ENCODE assay signal across 8 cellular contexts in genomic region chrX:53321216-53321942, GRCh38. TPM values are rescaled to one million over a fixed set of nuclear protein-coding genes. Genes with fewer than 3 reads are reported as not detected.
A peak's percentile ranks its signal among the peaks of the same experiment; 100 is the strongest.
DNase-seq lines count a peak whose midpoint lies in the region; ATAC-seq and TF ChIP-seq lines count a peak whose summit lies in the region.

No MANE protein-coding gene starts in this region.

- peak overlapping the region; percentile 29 for H3K4me3 ChIP-seq in SJSA1
- H3K4me3 ChIP-seq in neural cell (ENCODE audit: low read length): peak overlapping the region; percentile 88

- peak overlapping the region; percentile 61 for H3K9ac ChIP-seq in neural cell (ENCODE audit: low read length)

- TF ChIP-seq CTCF in neural cell (IDR thresholded peaks at IDR 0.05; ENCODE audit: poor library complexity, severe bottlenecking): no peak

- no peaks in the 10 kb centered on the region for H4K20me1 ChIP-seq in neural cell (ENCODE audit: insufficient read depth)

- no peaks in the 10 kb centered on the region for H3K9me2 ChIP-seq in neural cell (ENCODE audit: insufficient read depth, low read length)

- DNase-seq in EH (ENCODE audit: low read depth) (peak; percentile 15), SJSA1 (ENCODE audit: low read depth in 1 of 2, low spot score in 2 of 2) (no peak), COR-L47 (lab: John Stamatoyannopoulos, UW) (no peak), NCI-H2081 (lab: John Stamatoyannopoulos, UW) (no peak)

- peaks cover 8% of the 10 kb centered on the region for H3K4me1 ChIP-seq in SJSA1 (replicated peaks)

- no peak overlapping the region for H2AFZ ChIP-seq in neural cell (ENCODE audit: low read depth, low read length)

- no peak overlapping the region for H3K27ac ChIP-seq in SJSA1
- no peak overlapping the region for H3K27ac ChIP-seq in neural cell (ENCODE audit: low read length)

- TF ChIP-seq RAD21 in neural cell (conservative IDR thresholded peaks at IDR 0.05): no peak

- peak; percentile 41 for ATAC-seq in esophagus mucosa
- ATAC-seq in GM21576 (IDR thresholded peaks at IDR 0.05; ENCODE audit: unreplicated experiment): no peak
- no peak for ATAC-seq in HG03139 (IDR thresholded peaks at IDR 0.05; ENCODE audit: unreplicated experiment)

- H3K27me3 ChIP-seq in SJSA1 (replicated peaks) (peaks cover 35% of the 10 kb centered on the region), neural cell (ENCODE audit: insufficient read depth, low read depth, low read length) (peaks cover 37% of the 10 kb centered on the region)

- no peaks in the 10 kb centered on the region for H3K9me3 ChIP-seq in SJSA1 (replicated peaks)
- H3K9me3 ChIP-seq in neural cell (ENCODE audit: low read length): no peaks in the 10 kb centered on the region

- no peak overlapping the region for H3K4me2 ChIP-seq in neural cell (ENCODE audit: low read length)

- no peaks in the 10 kb centered on the region for H3K36me3 ChIP-seq in SJSA1
- H3K36me3 ChIP-seq in neural cell (ENCODE audit: insufficient read depth, low read length): no peaks in the 10 kb centered on the region

- no peaks in the 10 kb centered on the region for H3K79me2 ChIP-seq in neural cell (replicated peaks; ENCODE audit: insufficient read depth, low read length)

- TF ChIP-seq EP300 in neural cell (conservative IDR thresholded peaks at IDR 0.05; ENCODE audit: poor library complexity, severe bottlenecking): no peak

- H3F3A ChIP-seq in neural cell (ENCODE audit: insufficient read depth, low read length, poor library complexity, severe bottlenecking): no peaks in the 10 kb centered on the region

TF ChIP-seq in neural cell, 6 proteins besides CTCF, POLR2A, EP300 and RAD21:
- peak; percentile 26 for TF ChIP-seq POLR2AphosphoS5 (IDR thresholded peaks at IDR 0.05)
- no peak for TF ChIP-seq TAF1 (IDR thresholded peaks at IDR 0.05; ENCODE audit: low read depth)
- no peak for TF ChIP-seq REST (IDR thresholded peaks at IDR 0.05; ENCODE audit: borderline replicate concordance)
- TF ChIP-seq EZH2 (IDR thresholded peaks at IDR 0.05; ENCODE audit: borderline replicate concordance, insufficient read depth, low read length, poor library complexity, severe bottlenecking): no peak
- no peak for TF ChIP-seq SMC3 (conservative IDR thresholded peaks at IDR 0.05; ENCODE audit: poor library complexity)

RNA-seq across cellular contexts. Expression of gene IQSEC2, which starts 40.0 kb away (rescaled TPM):
- total RNA-seq in SJSA1 (2014; rRNA removed; shearing (Covaris generic)): 4.8 and 5.1 TPM in 2 replicates
- 10.6 TPM for total RNA-seq in esophagus mucosa
- 2.4 and 3.6 TPM in 2 replicates for polyA plus RNA-seq in neural cell
- polyA minus RNA-seq in neural cell: 4.4 and 7.1 TPM in 2 replicates
